10 cellular contexts compared by ENCODE assay signal in genomic region chr12:131850856-131851559, GRCh38. TPM values are rescaled to one million over a fixed set of nuclear protein-coding genes. Genes with fewer than 3 reads are reported as not detected.
A peak's percentile ranks its signal among the peaks of the same experiment; 100 is the strongest.
DNase-seq lines count a peak whose midpoint lies in the region; ATAC-seq, FAIRE-seq and TF ChIP-seq lines count a peak whose summit lies in the region.
"Had no signal": no experiment of that assay in that cellular context is flagged by ENCODE, and none has a peak within 500 bp of the region (broad histone marks: within the 10 kb centered on the region; RNA-seq: fewer than 3 reads in every experiment).

No MANE protein-coding gene starts in this region.

- H3K36me3 Mint-ChIP-seq in activated CD4-positive, alpha-beta memory T cell treated with anti-CD3 and anti-CD28 coated beads, Interleukin-2, amount 10 ng/mL, durations not matched to agents 7 days and 5 days (ENCODE audit: low read depth): no peaks in the 10 kb centered on the region
- H3K36me3 Mint-ChIP-seq in stimulated activated naive B cell treated with anti-CD40 and anti-IgM and Interleukin-4, amounts not matched to agents 10 μg/mL and 1 μg/mL and 100 μg/mL, for 72 hours: peaks cover 7 to 13% of the 10 kb centered on the region in 2 donors

- FAIRE-seq in HepG2 (lab: Jason Lieb, UNC): no peak

- no peaks in the 10 kb centered on the region for H3K9me3 ChIP-seq in HepG2 (ENCODE audit: low read length)

- no peak overlapping the region for H3K9ac ChIP-seq in HepG2 (ENCODE audit: insufficient read depth, low read depth, low read length)

- H3K27ac Mint-ChIP-seq in activated CD4-positive, alpha-beta memory T cell treated with anti-CD3 and anti-CD28 coated beads, Interleukin-2, amount 10 ng/mL, durations not matched to agents 7 days and 5 days: no peak overlapping the region
- H3K27ac Mint-ChIP-seq in stimulated activated naive B cell treated with anti-CD40 and anti-IgM and Interleukin-4, amounts not matched to agents 10 μg/mL and 1 μg/mL and 100 μg/mL, for 72 hours: no peak overlapping the region

- H3K27me3 ChIP-seq in HepG2 (ENCODE audit: control insufficient read depth in 1 of 2, insufficient read depth in 2 of 2, low read length in 2 of 2): peaks cover 11 to 28% of the 10 kb centered on the region in 2 experiments

- peak; percentile 95 for TF ChIP-seq RAD21 in HepG2 (CRISPR knock-in tag; IDR thresholded peaks at IDR 0.05)

- no peaks in the 10 kb centered on the region for H3K79me2 ChIP-seq in HepG2 (ENCODE audit: insufficient read depth, low read length)

- 72% methylated on average over 8 of the region's 41 CpGs for WGBS in HepG2 (ENCODE audit: low lambda C conversion rate)

- no peaks in the 10 kb centered on the region for H3K36me3 ChIP-seq in HepG2 (replicated peaks in 1 of 2; ENCODE audit: control insufficient read depth in 1 of 2, insufficient read depth in 2 of 2, low read length in 2 of 2)

- peak; percentile 23 for DNase-seq in stimulated activated CD4-positive, alpha-beta T cell treated with anti-CD3 and anti-CD28 coated beads, Interleukin-4, amount 100 ng/mL, for 1 hour
- no peak for DNase-seq in stimulated activated CD4-positive, alpha-beta T cell treated with anti-CD3 and anti-CD28 coated beads, Interleukin-4, amount 100 ng/mL, for 24 hours
- DNase-seq in activated CD4-positive, alpha-beta memory T cell treated with anti-CD3 and anti-CD28 coated beads, Interleukin-2, amount 10 ng/mL, durations not matched to agents 7 days and 5 days: peak; percentile 28
- no peak for DNase-seq in HepG2 (ENCODE audit: low spot score)
- no peak for DNase-seq in stimulated activated naive B cell treated with anti-CD40 and anti-IgM and Interleukin-4, amounts not matched to agents 10 μg/mL and 1 μg/mL and 100 μg/mL, for 72 hours
- no peak for DNase-seq in ureter (ENCODE audit: low spot score)
- DNase-seq: occipital lobe had no signal

- peak; percentile 83 for ATAC-seq in HepG2
- ATAC-seq in stimulated activated naive B cell treated with anti-CD40 and anti-IgM and Interleukin-4, amounts not matched to agents 10 μg/mL and 1 μg/mL and 100 μg/mL, for 72 hours (replicated peaks): no peak
- no peak for ATAC-seq in GM21786 (IDR thresholded peaks at IDR 0.05; ENCODE audit: unreplicated experiment)
- ATAC-seq in HG02623 (IDR thresholded peaks at IDR 0.05; ENCODE audit: unreplicated experiment): no peak

- H2AFZ ChIP-seq in HepG2 (ENCODE audit: low read length): no peak overlapping the region

- TF ChIP-seq CTCF in HepG2 (CRISPR knock-in tag; IDR thresholded peaks at IDR 0.05): peak; percentile 97

- H3K4me3 Mint-ChIP-seq in activated CD4-positive, alpha-beta memory T cell treated with anti-CD3 and anti-CD28 coated beads, Interleukin-2, amount 10 ng/mL, durations not matched to agents 7 days and 5 days: no peak overlapping the region
- H3K4me3 Mint-ChIP-seq in stimulated activated naive B cell treated with anti-CD40 and anti-IgM and Interleukin-4, amounts not matched to agents 10 μg/mL and 1 μg/mL and 100 μg/mL, for 72 hours: no peak overlapping the region

- H3K4me2 ChIP-seq in HepG2 (ENCODE audit: low read depth, low read length): peak overlapping the region; percentile 46

- no peak for TF ChIP-seq EP300 in HepG2 (IDR thresholded peaks at IDR 0.05; ENCODE audit: low read depth in 2 of 2, low read length in 2 of 2)
- no peak for TF ChIP-seq EP300 in HepG2 (CRISPR knock-in tag; IDR thresholded peaks at IDR 0.05; ENCODE audit: borderline replicate concordance)

- H3K4me1 Mint-ChIP-seq in activated CD4-positive, alpha-beta memory T cell treated with anti-CD3 and anti-CD28 coated beads, Interleukin-2, amount 10 ng/mL, durations not matched to agents 7 days and 5 days: peaks cover 5% of the 10 kb centered on the region
- peaks cover 8 to 22% of the 10 kb centered on the region in 2 donors for H3K4me1 Mint-ChIP-seq in stimulated activated naive B cell treated with anti-CD40 and anti-IgM and Interleukin-4, amounts not matched to agents 10 μg/mL and 1 μg/mL and 100 μg/mL, for 72 hours

- no peak overlapping the region for H3K27ac ChIP-seq in HepG2 (ENCODE audit: extremely low read length, insufficient read depth, low read length)
- H3K27ac ChIP-seq: VCaP had no signal

- H3K4me3 ChIP-seq in HepG2 (replicated peaks in 1 of 3; ENCODE audit: insufficient read depth in 1 of 3, low read depth in 2 of 3, low read length in 3 of 3): peak overlapping the region in 1 of 3 experiments; percentile 43; a peak in 1 of 6 replicates

- in situ Hi-C loops in HepG2 (cut with HindIII; ENCODE audit: extremely low pct_ligation_motif_present, low pct_unique_long_range_greater_than_20kb): no loop called here

- TF ChIP-seq POLR2A in HepG2 (IDR thresholded peaks at IDR 0.05; ENCODE audit: insufficient read depth in 1 of 2, low read depth in 2 of 2, low read length in 2 of 2): no peak

- CTCF ChIA-PET in activated CD4-positive, alpha-beta memory T cell treated with anti-CD3 and anti-CD28 coated beads, Interleukin-2, amount 10 ng/mL, durations not matched to agents 7 days and 5 days (lab: Charles Lee): interaction anchor here (0.6 to 1.6 kb wide), 5 partner anchors 11 to 155 kb away, joined by 3 to 4 read pairs (median 3); no protein-coding TSS in a partner anchor
- CTCF ChIA-PET in HepG2 (lab: Yijun Ruan, JAX; ENCODE audit: low intra/inter-chr PET ratio, low total read pairs): interaction anchor here (1.2 to 1.3 kb wide), 2 partner anchors 99 to 150 kb away, joined by 3 to 5 read pairs; partner anchors contain the start of gene EP400

- H3K9me3 Mint-ChIP-seq in activated CD4-positive, alpha-beta memory T cell treated with anti-CD3 and anti-CD28 coated beads, Interleukin-2, amount 10 ng/mL, durations not matched to agents 7 days and 5 days: no peaks in the 10 kb centered on the region
- H3K9me3 Mint-ChIP-seq in stimulated activated naive B cell treated with anti-CD40 and anti-IgM and Interleukin-4, amounts not matched to agents 10 μg/mL and 1 μg/mL and 100 μg/mL, for 72 hours: no peaks in the 10 kb centered on the region

- H3K4me1 ChIP-seq in HepG2 (ENCODE audit: insufficient read depth, low read length): peaks cover 39% of the 10 kb centered on the region

- peaks cover under 1% of the 10 kb centered on the region for H3K27me3 Mint-ChIP-seq in activated CD4-positive, alpha-beta memory T cell treated with anti-CD3 and anti-CD28 coated beads, Interleukin-2, amount 10 ng/mL, durations not matched to agents 7 days and 5 days
- H3K27me3 Mint-ChIP-seq in stimulated activated naive B cell treated with anti-CD40 and anti-IgM and Interleukin-4, amounts not matched to agents 10 μg/mL and 1 μg/mL and 100 μg/mL, for 72 hours: peaks cover 1 to 2% of the 10 kb centered on the region in 2 donors

- POLR2A ChIA-PET in activated CD4-positive, alpha-beta memory T cell treated with anti-CD3 and anti-CD28 coated beads, Interleukin-2, amount 10 ng/mL, durations not matched to agents 7 days and 5 days (lab: Charles Lee): no interaction called here
- POLR2A ChIA-PET in HepG2 (lab: Yijun Ruan, JAX): interaction anchor here (0.5 to 1.6 kb wide), 4 partner anchors 9 to 98 kb away, joined by 3 to 6 read pairs (median 4); partner anchors contain the start of gene EP400

- intact Hi-C loops in HepG2 (cut with micrococcal nuclease; ENCODE audit: unreplicated experiment): loop anchor here (5.0 kb wide), 2 partner anchors 61 to 151 kb away; no protein-coding TSS in a partner anchor

- BruUV-seq in HepG2 (replicated peaks; lab: Mats Ljungman, UMichigan): no TSS peak

- H4K20me1 ChIP-seq in HepG2 (ENCODE audit: insufficient read depth, low read length): no peaks in the 10 kb centered on the region

RNA-seq across cellular contexts. Expression of gene MMP17, which starts 22.8 kb away (rescaled TPM):
- 1 to 10 TPM in 1 of 2 experiments, under 1 TPM in 1; 0.48 to 1.1 TPM for total RNA-seq in activated CD4-positive, alpha-beta memory T cell treated with anti-CD3 and anti-CD28 coated beads, Interleukin-2, amount 10 ng/mL, durations not matched to agents 7 days and 5 days
- total RNA-seq in HepG2 (2016; rRNA removed; fragmentation: Illumina TruSeq; extraction: Trizol) (0.38 and 0.80 TPM in 2 replicates), ureter (2.0 TPM)
- total RNA-seq in HepG2 (2016; cell fraction: cytosol; rRNA removed; fragmentation: Illumina TruSeq; extraction: Trizol; ENCODE audit: low read depth): 0.79 and 1.1 TPM in 2 replicates
- total RNA-seq in HepG2 (2016; cell fraction: insoluble cytoplasmic fraction; rRNA removed; fragmentation: Illumina TruSeq; extraction: Trizol): 0.36 and 0.78 TPM in 2 replicates
- 1.2 and 1.4 TPM in 2 replicates for total RNA-seq in HepG2 (2016; cell fraction: membrane; rRNA removed; fragmentation: Illumina TruSeq; extraction: Trizol)
- total RNA-seq in HepG2 (2016; cell fraction: nucleus; rRNA removed; fragmentation: Illumina TruSeq; extraction: Trizol): 0.69 and 0.75 TPM in 2 replicates
- 0.55 and 2.0 TPM in 2 replicates for polyA plus RNA-seq in HepG2 (2011; rRNA removed)
- polyA plus RNA-seq in HepG2 (2011; cell fraction: cytosol; rRNA removed): 0.69 and 1.1 TPM in 2 replicates
- polyA plus RNA-seq in HepG2 (2011; cell fraction: nucleus; rRNA removed): 3.2 and 5.2 TPM in 2 replicates
- polyA plus RNA-seq in HepG2 (2012): 0.24 and 0.57 TPM in 2 replicates
- 0.80 and 1.2 TPM in 2 replicates for polyA plus RNA-seq in HepG2 (2016; cell fraction: cytosol; fragmentation: Illumina TruSeq; extraction: Trizol; ENCODE audit: low read depth)
- 0.53 and 1.4 TPM in 2 replicates for polyA plus RNA-seq in HepG2 (2016; cell fraction: insoluble cytoplasmic fraction; fragmentation: Illumina TruSeq; extraction: Trizol; ENCODE audit: low read depth)
- polyA plus RNA-seq in HepG2 (2016; cell fraction: membrane; fragmentation: Illumina TruSeq; extraction: Trizol; ENCODE audit: low read depth): 1.5 and 2.6 TPM in 2 replicates
- polyA plus RNA-seq in HepG2 (2016; cell fraction: nucleus; fragmentation: Illumina TruSeq; extraction: Trizol; ENCODE audit: insufficient read depth, low read depth): 2.1 and 2.8 TPM in 2 replicates
- polyA minus RNA-seq in HepG2 (2011; rRNA and poly(A)+ RNA removed; ENCODE audit: low replicate concordance): 0.70 and 1.1 TPM in 2 replicates
- polyA minus RNA-seq in HepG2 (2011; cell fraction: cytosol; rRNA and poly(A)+ RNA removed): 1.5 TPM in 1 of 2 replicates, not detected in the other
- polyA minus RNA-seq in HepG2 (2011; cell fraction: nucleus; rRNA and poly(A)+ RNA removed): 1.4 and 2.6 TPM in 2 replicates

RNA-seq across cellular contexts. Expression of gene ULK1, which starts 43.4 kb away (rescaled TPM):
- total RNA-seq in activated CD4-positive, alpha-beta memory T cell treated with anti-CD3 and anti-CD28 coated beads, Interleukin-2, amount 10 ng/mL, durations not matched to agents 7 days and 5 days: 10 to 100 TPM; 35.2 to 42.2 TPM
- total RNA-seq in HepG2 (2016; rRNA removed; fragmentation: Illumina TruSeq; extraction: Trizol): 1.7 and 2.8 TPM in 2 replicates
- 1.9 and 2.4 TPM in 2 replicates for total RNA-seq in HepG2 (2016; cell fraction: cytosol; rRNA removed; fragmentation: Illumina TruSeq; extraction: Trizol; ENCODE audit: low read depth)
- 1.6 and 3.3 TPM in 2 replicates for total RNA-seq in HepG2 (2016; cell fraction: insoluble cytoplasmic fraction; rRNA removed; fragmentation: Illumina TruSeq; extraction: Trizol)
- 1.7 and 2.8 TPM in 2 replicates for total RNA-seq in HepG2 (2016; cell fraction: membrane; rRNA removed; fragmentation: Illumina TruSeq; extraction: Trizol)
- total RNA-seq in HepG2 (2016; cell fraction: nucleus; rRNA removed; fragmentation: Illumina TruSeq; extraction: Trizol): 4.9 and 6.0 TPM in 2 replicates
- 10.1 and 13.9 TPM in 2 replicates for polyA plus RNA-seq in HepG2 (2011; rRNA removed)
- 2.2 and 3.2 TPM in 2 replicates for polyA plus RNA-seq in HepG2 (2011; cell fraction: cytosol; rRNA removed)
- polyA plus RNA-seq in HepG2 (2011; cell fraction: nucleus; rRNA removed): 132 and 157 TPM in 2 replicates
- 16.0 and 35.4 TPM in 2 replicates for polyA plus RNA-seq in HepG2 (2012)
- polyA plus RNA-seq in HepG2 (2016; cell fraction: cytosol; fragmentation: Illumina TruSeq; extraction: Trizol; ENCODE audit: low read depth): 0.21 and 0.24 TPM in 2 replicates
- polyA plus RNA-seq in HepG2 (2016; cell fraction: insoluble cytoplasmic fraction; fragmentation: Illumina TruSeq; extraction: Trizol; ENCODE audit: low read depth): 3.6 and 5.0 TPM in 2 replicates
- 0.60 and 0.72 TPM in 2 replicates for polyA plus RNA-seq in HepG2 (2016; cell fraction: membrane; fragmentation: Illumina TruSeq; extraction: Trizol; ENCODE audit: low read depth)
- 27.6 and 31.1 TPM in 2 replicates for polyA plus RNA-seq in HepG2 (2016; cell fraction: nucleus; fragmentation: Illumina TruSeq; extraction: Trizol; ENCODE audit: insufficient read depth, low read depth)
- polyA minus RNA-seq in HepG2 (2011; rRNA and poly(A)+ RNA removed; ENCODE audit: low replicate concordance): 11.3 and 13.5 TPM in 2 replicates
- 7.8 and 10.2 TPM in 2 replicates for polyA minus RNA-seq in HepG2 (2011; cell fraction: cytosol; rRNA and poly(A)+ RNA removed)
- 15.5 and 17.8 TPM in 2 replicates for polyA minus RNA-seq in HepG2 (2011; cell fraction: nucleus; rRNA and poly(A)+ RNA removed)
- 31.8 TPM for total RNA-seq in ureter

Comparison
In these comparisons a context has a peak if more than half of its experiments do, and no peak if none do; other contexts are left out.
1. DNase-seq: peak in stimulated activated CD4-positive, alpha-beta T cell treated with anti-CD3 and anti-CD28 coated beads, Interleukin-4, amount 100 ng/mL, for 1 hour (single experiment) and activated CD4-positive, alpha-beta memory T cell treated with anti-CD3 and anti-CD28 coated beads, Interleukin-2, amount 10 ng/mL, durations not matched to agents 7 days and 5 days (single experiment); none in stimulated activated CD4-positive, alpha-beta T cell treated with anti-CD3 and anti-CD28 coated beads, Interleukin-4, amount 100 ng/mL, for 24 hours (single experiment), HepG2 (single experiment), stimulated activated naive B cell treated with anti-CD40 and anti-IgM and Interleukin-4, amounts not matched to agents 10 μg/mL and 1 μg/mL and 100 μg/mL, for 72 hours (single experiment) and ureter (single experiment).